ENCODE assay signal across 8 cellular contexts in genomic region chr14:105490572-105491365, GRCh38. TPM values are rescaled to one million over a fixed set of nuclear protein-coding genes. Genes with fewer than 3 reads are reported as not detected.
A peak's percentile ranks its signal among the peaks of the same experiment; 100 is the strongest.
DNase-seq lines count a peak whose midpoint lies in the region; ATAC-seq, FAIRE-seq and TF ChIP-seq lines count a peak whose summit lies in the region.

Gene TEDC1, plus strand, starts transcription at chr14:105491246. Its CDS starts 130 bp downstream, at chr14:105491376.

- peak within 1 kb of the TSS; percentile 100 for H3K4me2 ChIP-seq in BLaER1

- peak within 1 kb of the TSS; percentile 89 for H3K9ac ChIP-seq in BLaER1
- peak within 1 kb of the TSS in 1 of 2 donors; percentile 51 for H3K9ac ChIP-seq in kidney (ENCODE audit: low read length in 2 of 2)

- H3K27ac ChIP-seq in BLaER1 (peak within 1 kb of the TSS; percentile 91), kidney (ENCODE audit: low read depth in 2 of 2, low read length in 2 of 2) (peak within 1 kb of the TSS; percentile 66 to 80)

- H3K27me3 Mint-ChIP-seq in activated CD4-positive, alpha-beta T cell treated with anti-CD3 and anti-CD28 coated beads for 36 hours = no peaks in the 10 kb centered on the region

- H3K27me3 ChIP-seq in BLaER1 = peaks cover 32% of the 10 kb centered on the region

- H3K36me3 Mint-ChIP-seq in activated CD4-positive, alpha-beta T cell treated with anti-CD3 and anti-CD28 coated beads for 36 hours (ENCODE audit: low read depth) = peaks cover 6% of the 10 kb centered on the region

- H3K4me3 Mint-ChIP-seq in activated CD4-positive, alpha-beta T cell treated with anti-CD3 and anti-CD28 coated beads for 36 hours = peak within 1 kb of the TSS; percentile 81

- no peaks in the 10 kb centered on the region for H3K9me3 ChIP-seq in BLaER1
- no peaks in the 10 kb centered on the region for H3K9me3 ChIP-seq in kidney (ENCODE audit: control insufficient read depth in 1 of 2, low read length in 2 of 2)

- H3K9me3 Mint-ChIP-seq in activated CD4-positive, alpha-beta T cell treated with anti-CD3 and anti-CD28 coated beads for 36 hours (ENCODE audit: low read depth) = no peaks in the 10 kb centered on the region

- CTCF ChIA-PET in activated CD4-positive, alpha-beta T cell treated with anti-CD3 and anti-CD28 coated beads for 36 hours (lab: Charles Lee) = interaction anchor here (0.5 to 5.1 kb wide), 14 partner anchors 9 to 428 kb away, joined by 3 to 74 read pairs (median 6); partner anchors contain the start of gene TMEM121

- POLR2A ChIA-PET in activated CD4-positive, alpha-beta T cell treated with anti-CD3 and anti-CD28 coated beads for 36 hours (lab: Charles Lee) = interaction anchor here (0.6 to 2.1 kb wide), 6 partner anchors 9 to 240 kb away, joined by 4 to 12 read pairs (median 6); partner anchors contain the start of gene BRF1

- H3K36me3 ChIP-seq in BLaER1 (peaks cover 28% of the 10 kb centered on the region), kidney (ENCODE audit: control insufficient read depth in 1 of 2, insufficient read depth in 2 of 2, low read length in 2 of 2) (no peaks in the 10 kb centered on the region)

- DNase-seq in GM19239 (ENCODE audit: insufficient read length, low spot score) (peak; percentile 96), NCI-H524 (lab: John Stamatoyannopoulos, UW) (peak; percentile 100), choroid plexus epithelial cell (ENCODE audit: low read depth) (peak; percentile 100), kidney (peak; percentile 100)
- DNase-seq in activated CD4-positive, alpha-beta T cell treated with anti-CD3 and anti-CD28 coated beads for 36 hours = peak; percentile 100
- DNase-seq in stimulated activated CD4-positive, alpha-beta T cell treated with anti-CD3 and anti-CD28 coated beads, Interleukin-15, amount 100 ng/mL, for 24 hours = peak; percentile 99

- peaks cover 34% of the 10 kb centered on the region for H4K20me1 ChIP-seq in BLaER1

- ATAC-seq in HG03457 (IDR thresholded peaks at IDR 0.05; ENCODE audit: unreplicated experiment) = peak; percentile 61
- ATAC-seq in activated CD4-positive, alpha-beta T cell treated with anti-CD3 and anti-CD28 coated beads for 36 hours = peak; percentile 80

- intact Hi-C loops in activated CD4-positive, alpha-beta T cell treated with anti-CD3 and anti-CD28 coated beads for 36 hours (cut with DNase I, micrococcal nuclease) = loop anchor here (1.0 to 5.0 kb wide), 21 partner anchors 8 to 1862 kb away; partner anchors contain the start of genes CDCA4 (in 2 of the 2), TEX22 (in 2 of the 2), AKT1 (in 1 of the 2) and BRF1 (in 1 of the 2)
- intact Hi-C loops in kidney (cut with DNase I) = no loop called here

- TF ChIP-seq CTCF in choroid plexus epithelial cell (conservative IDR thresholded peaks at IDR 0.05; ENCODE audit: low read depth, low read length) (peak; percentile 56), kidney (IDR thresholded peaks at IDR 0.05; ENCODE audit: borderline replicate concordance, extremely low read depth, insufficient read depth) (peak; percentile 91)

- H3K4me1 Mint-ChIP-seq in activated CD4-positive, alpha-beta T cell treated with anti-CD3 and anti-CD28 coated beads for 36 hours = peaks cover 22% of the 10 kb centered on the region

- FAIRE-seq in GM19239 (lab: Jason Lieb, UNC) = peak; percentile 100
- FAIRE-seq in kidney (lab: Jason Lieb, UNC) = peak; percentile 99

- H3K4me1 ChIP-seq in BLaER1 (peaks cover 50% of the 10 kb centered on the region), kidney (ENCODE audit: control insufficient read depth in 1 of 2, insufficient read depth in 1 of 2, low read depth in 1 of 2, low read length in 2 of 2) (peaks cover 4 to 9% of the 10 kb centered on the region in 2 donors)

- peak within 1 kb of the TSS; percentile 86 for H3K27ac Mint-ChIP-seq in activated CD4-positive, alpha-beta T cell treated with anti-CD3 and anti-CD28 coated beads for 36 hours

- H3K4me3 ChIP-seq in BLaER1 (peak within 1 kb of the TSS; percentile 94), choroid plexus epithelial cell (ENCODE audit: low read depth, low read length) (peak within 1 kb of the TSS; percentile 65), kidney (ENCODE audit: low read length in 2 of 2) (peak within 1 kb of the TSS; percentile 10 to 55)

RNA-seq across cellular contexts. Expression of gene TEDC1, which starts in this region (rescaled TPM):
- 10 to 100 TPM; 21.7 to 31.8 TPM for total RNA-seq in activated CD4-positive, alpha-beta T cell treated with anti-CD3 and anti-CD28 coated beads for 36 hours
- 13.2 TPM for total RNA-seq in kidney
- polyA plus RNA-seq in kidney (ENCODE audit: insufficient read depth, low read depth, low replicate concordance) = 6.9 TPM

Comparison
In these comparisons a context has a peak if more than half of its experiments do, and no peak if none do; other contexts are left out.
1. Peak in every context shown above with its lines: DNase-seq, ATAC-seq, H3K4me3 ChIP-seq and H3K27ac ChIP-seq.
2. H3K4me3 ChIP-seq: peak in every context shown above with its lines; median percentile 94 in BLaER1; 65 in choroid plexus epithelial cell; 32 in kidney.